8 cellular contexts compared by ENCODE assay signal in genomic region chr19:58450836-58451357, GRCh38. TPM values are rescaled to one million over a fixed set of nuclear protein-coding genes. Genes with fewer than 3 reads are reported as not detected.
DNase-seq lines count a peak whose midpoint lies in the region; ATAC-seq and TF ChIP-seq lines count a peak whose summit lies in the region.

No MANE protein-coding gene starts in this region.

- H3K18ac ChIP-seq in trophoblast cell (ENCODE audit: low read length) = no peak overlapping the region

- TF ChIP-seq CTCF in AG04450 (IDR thresholded peaks at IDR 0.05; ENCODE audit: low read depth, low read length) (no peak), Panc1 (IDR thresholded peaks at IDR 0.05) (no peak), esophagus squamous epithelium (IDR thresholded peaks at IDR 0.05) (no peak)

- H3K23ac ChIP-seq in trophoblast cell (ENCODE audit: low read length) = peak overlapping the region; percentile 61

- peak overlapping the region; percentile 8 for H4K8ac ChIP-seq in trophoblast cell (ENCODE audit: low read depth, low read length)

- peak overlapping the region; percentile 58 for H2AFZ ChIP-seq in trophoblast cell (ENCODE audit: insufficient read depth, low read length, poor library complexity)

- CTCF ChIA-PET in AG04450 (lab: Charles Lee) = interaction anchor here (1.1 kb wide), 1 partner anchor 10 kb away, joined by 3 read pairs; no protein-coding TSS in a partner anchor
- CTCF ChIA-PET in Panc1 (lab: Charles Lee) = no interaction called here

- POLR2A ChIA-PET in AG04450 (lab: Yijun Ruan, JAX) (interaction anchor here (0.5 to 1.2 kb wide), 5 partner anchors 10 to 93 kb away, joined by 3 to 7 read pairs (median 4); partner anchors contain the start of genes TRIM28, ZBTB45, ZNF132 and ZNF584), Panc1 (lab: Charles Lee) (no interaction called here)

- peak overlapping the region; percentile 50 for H3K9ac ChIP-seq in trophoblast cell (ENCODE audit: low read length)

- DNase-seq in AG04450 (ENCODE audit: low read depth, low spot score) (no peak), Panc1 (ENCODE audit: low read depth, low spot score) (no peak), esophagus squamous epithelium (lab: John Stamatoyannopoulos, UW) (no peak), trophoblast cell (no peak), UCSD-AML1 (lab: John Stamatoyannopoulos, UW; ENCODE audit: unreplicated experiment) (no peak), cortex of kidney (lab: John Stamatoyannopoulos, UW) (no peak)

- peaks cover 2% of the 10 kb centered on the region for H3K79me2 ChIP-seq in trophoblast cell (ENCODE audit: control insufficient read depth, insufficient read depth, low read length, poor library complexity)

- H3K4ac ChIP-seq in trophoblast cell (ENCODE audit: low read depth, low read length) = no peak overlapping the region

- TF ChIP-seq POLR2A in esophagus squamous epithelium (IDR thresholded peaks at IDR 0.05) = no peak

- BruUV-seq in Panc1 (replicated peaks; lab: Mats Ljungman, UMichigan) = no TSS peak

- H3K36me3 ChIP-seq in Panc1 (ENCODE audit: control insufficient read depth, insufficient read depth, low read length) = no peaks in the 10 kb centered on the region
- H3K36me3 ChIP-seq in esophagus squamous epithelium = peaks cover 0 to 24% (median 0%) of the 10 kb centered on the region in 3 donors
- peaks cover 5 to 10% of the 10 kb centered on the region in 2 experiments for H3K36me3 ChIP-seq in trophoblast cell (ENCODE audit: control insufficient read depth in 1 of 2, insufficient read depth in 2 of 2, low read length in 2 of 2)

- no peak overlapping the region for H3K14ac ChIP-seq in trophoblast cell (ENCODE audit: low read length)

- peak overlapping the region; percentile 69 for H3K4me3 ChIP-seq in AG04450 (ENCODE audit: low read depth, low read length)
- peak overlapping the region; percentile 76 to 84 for H3K4me3 ChIP-seq in Panc1 (ENCODE audit: low read depth in 2 of 2, low read length in 2 of 2)
- H3K4me3 ChIP-seq in esophagus squamous epithelium = peak overlapping the region; percentile 72 to 99 (median 78)
- H3K4me3 ChIP-seq in trophoblast cell (ENCODE audit: low read depth, low read length) = peak overlapping the region; percentile 63

- ATAC-seq in GM21381 (IDR thresholded peaks at IDR 0.05; ENCODE audit: unreplicated experiment) (peak; percentile 3), Panc1 (peak; percentile 41), HG02798 (IDR thresholded peaks at IDR 0.05; ENCODE audit: poor library complexity, unreplicated experiment) (no peak)

- no peak overlapping the region for H2BK5ac ChIP-seq in trophoblast cell (ENCODE audit: low read depth, low read length, poor library complexity)

- H3K9me3 ChIP-seq in AG04450 (ENCODE audit: control insufficient read depth, insufficient read depth, low read length) = peaks cover 9% of the 10 kb centered on the region; the same call in 1 of the 2 replicates
- H3K9me3 ChIP-seq in Panc1 (ENCODE audit: control insufficient read depth, insufficient read depth, low read depth, low read length) = peaks cover 3% of the 10 kb centered on the region; the same call in 1 of the 2 replicates
- H3K9me3 ChIP-seq in esophagus squamous epithelium = peaks cover 0 to 10% (median 7%) of the 10 kb centered on the region in 3 donors
- peaks cover 8% of the 10 kb centered on the region for H3K9me3 ChIP-seq in trophoblast cell (ENCODE audit: insufficient read depth, low read depth, low read length)

- H3K4me2 ChIP-seq in trophoblast cell (ENCODE audit: low read length) = peak overlapping the region; percentile 97

- H4K12ac ChIP-seq in trophoblast cell (ENCODE audit: low read depth, low read length) = no peak overlapping the region

- H3K4me1 ChIP-seq in Panc1 (ENCODE audit: control insufficient read depth, insufficient read depth, low read length) (peaks cover 4% of the 10 kb centered on the region; the same call in 1 of the 2 replicates), esophagus squamous epithelium (peaks cover 0 to 24% (median 6%) of the 10 kb centered on the region in 3 donors), trophoblast cell (ENCODE audit: control insufficient read depth in 1 of 2, insufficient read depth in 2 of 2, low read length in 2 of 2) (peaks cover 3% of the 10 kb centered on the region in 2 experiments)

- H3K27me3 ChIP-seq in AG04450 (ENCODE audit: control insufficient read depth, insufficient read depth, low read length) (peaks cover 2% of the 10 kb centered on the region), Panc1 (ENCODE audit: control insufficient read depth, insufficient read depth, low read length) (0 out of 2 replicates have a peak, but pooled peaks cover 4% of the 10 kb centered on the region), esophagus squamous epithelium (peaks cover 0 to 42% (median 0%) of the 10 kb centered on the region in 4 donors), trophoblast cell (ENCODE audit: insufficient read depth, low read length) (no peaks in the 10 kb centered on the region)

- intact Hi-C loops in Panc1 (cut with micrococcal nuclease; ENCODE audit: unreplicated experiment) (no loop called here), esophagus squamous epithelium (cut with DNase I) (no loop called here)

- in situ Hi-C loops in Panc1 (cut with HindIII; ENCODE audit: low pct_unique_long_range_greater_than_20kb, low sequenced_read_pairs) = no loop called here

- H3K79me1 ChIP-seq in trophoblast cell (ENCODE audit: low read length) = peaks cover 2% of the 10 kb centered on the region

- H2BK120ac ChIP-seq in trophoblast cell (ENCODE audit: insufficient read depth, low read length, poor library complexity) = no peak overlapping the region

- no peak overlapping the region for H4K91ac ChIP-seq in trophoblast cell (ENCODE audit: low read depth, low read length)

- H3K27ac ChIP-seq in AG04450 (ENCODE audit: low read depth, low read length) = no peak overlapping the region
- H3K27ac ChIP-seq in Panc1 (ENCODE audit: low read length) = 0 out of 2 replicates have a peak overlapping the region, but pooled peaks have one; percentile 7
- peak overlapping the region in 2 of 4 donors; percentile 77 to 78 for H3K27ac ChIP-seq in esophagus squamous epithelium
- H3K27ac ChIP-seq in trophoblast cell (ENCODE audit: low read depth, low read length) = no peak overlapping the region

- 2 to 4% methylated on average over 10 to 11 of the region's 11 CpGs for WGBS in esophagus squamous epithelium, 2 donors
- no CpG with 5 or more reads among the region's 11 CpGs for WGBS in trophoblast cell (ENCODE audit: extremely low coverage, insufficient coverage, insufficient read length)

- H2BK12ac ChIP-seq in trophoblast cell (ENCODE audit: low read length) = no peak overlapping the region

- H2AK5ac ChIP-seq in trophoblast cell (ENCODE audit: low read length) = no peak overlapping the region

RNA-seq across cellular contexts. Expression of gene ZNF324B, which starts 0.5 kb away (rescaled TPM):
- 1.8 and 2.3 TPM in 2 replicates for polyA plus RNA-seq in AG04450 (2011; rRNA removed)
- polyA minus RNA-seq in AG04450 (2011; rRNA and poly(A)+ RNA removed) = 4.0 and 4.5 TPM in 2 replicates
- 7.8 TPM for total RNA-seq in Panc1 (2021; ENCODE audit: unreplicated experiment)
- polyA plus RNA-seq in Panc1 (2012; ENCODE audit: insufficient read length) = 4.6 TPM
- total RNA-seq in esophagus squamous epithelium = 10 to 100 TPM in 1 of 4 donors, 1 to 10 TPM in 3; 6.5 to 10.1 (median 8.0) TPM
- 1.6 and 1.7 TPM in 2 replicates for polyA plus RNA-seq in trophoblast cell (2013)

RNA-seq across cellular contexts. Expression of gene ZNF132, which starts 10.9 kb away (rescaled TPM):
- polyA plus RNA-seq in AG04450 (2011; rRNA removed) = 4.6 and 4.8 TPM in 2 replicates
- polyA minus RNA-seq in AG04450 (2011; rRNA and poly(A)+ RNA removed) = 12.4 and 15.5 TPM in 2 replicates
- total RNA-seq in Panc1 (2021; ENCODE audit: unreplicated experiment) (not detected), esophagus squamous epithelium (1 to 10 TPM; 2.0 to 5.3 (median 2.4) TPM)
- polyA plus RNA-seq in Panc1 (2012; ENCODE audit: insufficient read length) = 0.35 TPM
- polyA plus RNA-seq in trophoblast cell (2013) = 0.62 and 0.66 TPM in 2 replicates

RNA-seq across cellular contexts. Expression of gene ZNF324, which starts 16.0 kb away (rescaled TPM):
- polyA plus RNA-seq in AG04450 (2011; rRNA removed) = 4.4 and 4.6 TPM in 2 replicates
- 6.3 and 6.7 TPM in 2 replicates for polyA minus RNA-seq in AG04450 (2011; rRNA and poly(A)+ RNA removed)
- total RNA-seq in Panc1 (2021; ENCODE audit: unreplicated experiment) = 12.8 TPM
- 9.0 TPM for polyA plus RNA-seq in Panc1 (2012; ENCODE audit: insufficient read length)
- total RNA-seq in esophagus squamous epithelium = 10 to 100 TPM; 13.5 to 25.4 (median 20.2) TPM
- 4.0 and 4.3 TPM in 2 replicates for polyA plus RNA-seq in trophoblast cell (2013)

RNA-seq across cellular contexts. Expression of gene ZNF446, which starts 25.3 kb away (rescaled TPM):
- 3.7 and 5.2 TPM in 2 replicates for polyA plus RNA-seq in AG04450 (2011; rRNA removed)
- 4.3 and 5.4 TPM in 2 replicates for polyA minus RNA-seq in AG04450 (2011; rRNA and poly(A)+ RNA removed)
- 20.7 TPM for total RNA-seq in Panc1 (2021; ENCODE audit: unreplicated experiment)
- polyA plus RNA-seq in Panc1 (2012; ENCODE audit: insufficient read length) = 24.4 TPM
- total RNA-seq in esophagus squamous epithelium = 10 to 100 TPM in 3 of 4 donors, 1 to 10 TPM in 1; 6.0 to 13.3 (median 12.1) TPM
- polyA plus RNA-seq in trophoblast cell (2013) = 4.6 and 4.9 TPM in 2 replicates

RNA-seq across cellular contexts. Expression of gene ZNF584, which starts 42.4 kb away (rescaled TPM):
- 11.9 and 14.3 TPM in 2 replicates for polyA plus RNA-seq in AG04450 (2011; rRNA removed)
- 13.9 and 15.7 TPM in 2 replicates for polyA minus RNA-seq in AG04450 (2011; rRNA and poly(A)+ RNA removed)
- total RNA-seq in Panc1 (2021; ENCODE audit: unreplicated experiment) (29.0 TPM), esophagus squamous epithelium (10 to 100 TPM in 2 of 4 donors, 1 to 10 TPM in 2; 8.5 to 13.4 (median 9.4) TPM)
- 16.4 TPM for polyA plus RNA-seq in Panc1 (2012; ENCODE audit: insufficient read length)
- 2.4 and 2.7 TPM in 2 replicates for polyA plus RNA-seq in trophoblast cell (2013)
